ENCODE assay signal across 20 cellular contexts in the genomic region with DNA sequence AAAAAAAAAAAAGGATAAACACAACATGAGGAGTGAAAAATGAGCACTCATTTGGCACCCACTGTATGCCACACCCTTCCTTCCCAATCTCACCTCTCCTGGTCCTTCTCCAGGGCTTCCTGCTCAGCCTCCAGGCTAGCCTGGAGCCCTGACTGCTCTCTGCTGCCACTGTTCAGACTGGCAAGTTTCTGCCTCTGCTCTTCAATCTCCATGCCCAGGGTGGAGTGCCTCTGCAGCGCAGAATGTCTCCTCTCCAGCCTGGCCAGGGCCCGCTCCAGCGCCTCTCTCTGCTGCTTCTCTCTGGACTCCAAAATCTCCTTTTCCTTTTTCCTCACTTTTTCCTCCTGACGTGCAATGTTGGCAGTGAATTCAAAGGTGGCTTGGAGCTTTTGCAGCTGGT.
"Had no signal": no experiment of that assay in that cellular context is flagged by ENCODE, and none has a peak within 500 bp of the region (broad histone marks: within the 10 kb centered on the region; RNA-seq: fewer than 3 reads in every experiment).

No MANE protein-coding gene starts in this region.

- ATAC-seq: gastrocnemius medialis; heart right ventricle; mucosa of descending colon; natural killer cell; stimulated activated naive CD8-positive, alpha-beta T cell treated with anti-CD3 and anti-CD28 coated beads, Interleukin-15, Interleukin-2, amounts not matched to agents 100 U/mL and 50 U/mL, for 24 hours had no signal

- H3K36me3 ChIP-seq: ovary, uterus had no signal

- H3K9me3 ChIP-seq: gastrocnemius medialis, heart right ventricle, mucosa of descending colon, ovary, right atrium auricular region, suprapubic skin, tibial artery, upper lobe of left lung, uterus had no signal

- H3K27me3 ChIP-seq: gastrocnemius medialis, heart right ventricle, ovary, right atrium auricular region, suprapubic skin, tibial artery, upper lobe of left lung, uterus had no signal

- H3K4me1 ChIP-seq: gastrocnemius medialis, heart right ventricle, right atrium auricular region, suprapubic skin, tibial artery, uterus had no signal

- FAIRE-seq: endothelial cell of umbilical vein, islet of Langerhans, small intestine had no signal

- DNase-seq: effector CD4-positive, alpha-beta T cell; endodermal cell; gastrocnemius medialis; heart right ventricle; hypothalamus; kidney glomerular epithelial cell; mucosa of descending colon; natural killer cell; ovary; small intestine; stimulated activated CD4-positive, alpha-beta T cell treated with anti-CD3 and anti-CD28 coated beads, Interleukin-12 subunit alpha, Interleukin-12 subunit beta, amount 100 ng/mL, for 4 hours; stimulated activated naive CD8-positive, alpha-beta T cell treated with anti-CD3 and anti-CD28 coated beads, Interleukin-15, Interleukin-2, amounts not matched to agents 100 U/mL and 50 U/mL, for 24 hours; tibial artery; uterus had no signal

- H3K4me3 ChIP-seq: coronary artery, gastrocnemius medialis, heart right ventricle, mucosa of descending colon, ovary, right atrium auricular region, suprapubic skin, tibial artery, upper lobe of left lung, uterus had no signal

- H3K27ac ChIP-seq: coronary artery, gastrocnemius medialis, heart right ventricle, ovary, right atrium auricular region, suprapubic skin, tibial artery, upper lobe of left lung, uterus had no signal
